13 cellular contexts compared by ENCODE assay signal in the genomic region with DNA sequence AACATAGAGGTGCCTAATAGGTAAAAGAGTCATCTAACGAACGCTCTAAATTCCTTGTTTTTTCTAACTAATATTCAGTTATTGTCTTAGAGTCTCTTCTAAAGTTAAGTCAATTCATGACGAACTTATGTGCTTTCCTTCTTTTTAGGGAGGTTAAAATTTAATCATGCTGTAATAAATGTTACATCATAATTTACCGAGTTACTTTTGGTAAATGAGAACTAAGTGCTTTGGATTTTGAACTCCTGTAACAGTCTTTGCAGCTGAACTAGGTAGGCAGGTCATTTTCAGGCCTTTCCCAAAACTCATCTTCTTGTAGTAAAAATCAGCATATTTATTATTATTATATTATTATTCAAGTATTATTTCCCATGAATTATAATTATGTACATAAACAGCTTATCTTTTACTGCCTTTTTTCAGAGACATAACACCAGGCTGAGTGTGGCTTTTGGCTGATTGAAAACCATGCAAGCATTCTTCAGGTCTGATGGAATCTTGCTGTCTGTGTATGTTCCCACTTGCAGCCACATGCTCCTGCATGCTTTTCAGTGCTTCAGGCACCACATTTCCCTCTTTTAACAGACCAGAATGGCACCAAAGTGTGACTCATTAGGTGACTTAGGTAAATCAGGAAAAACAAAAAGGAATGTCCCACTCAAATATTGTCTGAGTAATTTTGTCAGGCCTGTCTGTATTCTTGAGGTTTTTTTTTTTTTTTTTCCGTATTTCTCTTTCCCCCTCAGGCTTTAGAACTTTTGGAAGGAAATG.
DNase-seq lines count a peak whose midpoint lies in the region; ATAC-seq and TF ChIP-seq lines count a peak whose summit lies in the region.
"Had no signal": no experiment of that assay in that cellular context is flagged by ENCODE, and none has a peak within 500 bp of the region (broad histone marks: within the 10 kb centered on the region; RNA-seq: fewer than 3 reads in every experiment).

No MANE protein-coding gene starts in this region.

- H3K9ac ChIP-seq in mammary epithelial cell (ENCODE audit: insufficient read depth, low read length) (peak overlapping the region; percentile 8), liver (ENCODE audit: low read depth in 1 of 2, low read length in 2 of 2) (peak overlapping the region in 1 of 2 donors; percentile 92)

- WGBS in mammary epithelial cell (ENCODE audit: low coverage, missing lambda C conversion rate) = 22% methylated on average over 5 of the region's 5 CpGs
- whole genome bisulfite sequencing in liver = 32% methylated on average over 5 of the region's 5 CpGs

- H3K27me3 ChIP-seq in mammary epithelial cell (ENCODE audit: insufficient read depth, low read length) (no peaks in the 10 kb centered on the region), liver (ENCODE audit: control insufficient read depth in 4 of 4, insufficient read depth in 4 of 4, low read length in 3 of 4) (no peaks in the 10 kb centered on the region), osteoblast (ENCODE audit: insufficient read depth, low read length) (no peaks in the 10 kb centered on the region)
- H3K27me3 ChIP-seq: pancreas had no signal

- no peak for ATAC-seq in GM19467 (IDR thresholded peaks at IDR 0.05; ENCODE audit: unreplicated experiment)

- in situ Hi-C loops in mammary epithelial cell (cut with MboI; ENCODE audit: low sequenced_read_pairs in 2 of 2) = no loop called here

- intact Hi-C loops in mammary epithelial cell (cut with micrococcal nuclease) = loop anchor here (1.0 kb wide), 2 partner anchors 18 to 81 kb away; partner anchors contain the start of gene CD55

- no peaks in the 10 kb centered on the region for H4K20me1 ChIP-seq in mammary epithelial cell (ENCODE audit: insufficient read depth, low read length)
- no peaks in the 10 kb centered on the region for H4K20me1 ChIP-seq in osteoblast (ENCODE audit: insufficient read depth, low read length)

- H3K27ac ChIP-seq in mammary epithelial cell (ENCODE audit: insufficient read depth, low read depth, low read length) = peak overlapping the region; percentile 87
- H3K27ac ChIP-seq in liver (ENCODE audit: low read depth in 1 of 2, low read length in 2 of 2) = peak overlapping the region; percentile 92 to 97
- H3K27ac ChIP-seq in osteoblast (ENCODE audit: low read depth, low read length) = no peak overlapping the region

- dilution Hi-C loops in mammary epithelial cell (cut with HindIII; ENCODE audit: low sequenced_read_pairs) = no loop called here

- TF ChIP-seq CTCF in mammary epithelial cell (conservative IDR thresholded peaks at IDR 0.05 in 1 of 2, IDR thresholded peaks at IDR 0.05 in 1 of 2; ENCODE audit: extremely low read depth in 1 of 2, insufficient read depth in 1 of 2, low read depth in 1 of 2, low read length in 2 of 2) = no peak
- TF ChIP-seq CTCF in liver (IDR thresholded peaks at IDR 0.05; ENCODE audit: low read depth, low read length, missing input control) = no peak
- no peak for TF ChIP-seq CTCF in osteoblast (IDR thresholded peaks at IDR 0.05; ENCODE audit: extremely low read depth, low read depth, low read length)
- TF ChIP-seq CTCF in GM10248 (IDR thresholded peaks at IDR 0.05; ENCODE audit: control extremely low read depth, extremely low read depth, low read depth, missing control alignments) = no peak

- DNase-seq in A172 (ENCODE audit: low spot score) = peak; percentile 64
- peak; percentile 54 for DNase-seq in LoVo (ENCODE audit: low spot score)
- DNase-seq in mammary epithelial cell = peak; percentile 98
- no peak for DNase-seq in activated naive CD4-positive, alpha-beta T cell treated with Interleukin-2 at 50 U/mL for 16 hours
- DNase-seq in osteoblast (ENCODE audit: insufficient read length, low spot score, missing footprints) = no peak
- no peak for DNase-seq in GM10248 (ENCODE audit: extremely low spot score)
- DNase-seq: activated T-cell treated with anti-CD3 and anti-CD28 coated beads, Interleukin-2, amount 50 U/mL, for 24 hours; NCI-H510A; pancreas; Right ventricle myocardium superior; stimulated activated CD4-positive, alpha-beta T cell treated with anti-CD3 and anti-CD28 coated beads, Interleukin-2, amount 100 ng/mL, for 48 hours had no signal

- H3K4me3 ChIP-seq in mammary epithelial cell (replicated peaks in 1 of 3; ENCODE audit: insufficient read depth in 1 of 3, low read depth in 2 of 3, low read length in 3 of 3) (peak overlapping the region in 1 of 3 experiments; percentile 0), liver (ENCODE audit: low read depth in 1 of 3, low read length in 3 of 3) (peak overlapping the region in 1 of 3 donors; percentile 26), osteoblast (ENCODE audit: insufficient read depth, low read length) (no peak overlapping the region)
- H3K4me3 ChIP-seq: pancreas had no signal

- TF ChIP-seq RAD21 in liver (IDR thresholded peaks at IDR 0.05) = peak; percentile 14 to 18

- BruUV-seq in mammary epithelial cell (replicated peaks; lab: Mats Ljungman, UMichigan) = TSS peak; percentile 85

- no peaks in the 10 kb centered on the region for H3K9me3 ChIP-seq in mammary epithelial cell (replicated peaks; ENCODE audit: insufficient read depth, low read length)
- no peaks in the 10 kb centered on the region for H3K9me3 ChIP-seq in liver (ENCODE audit: control insufficient read depth in 4 of 4, low read length in 3 of 4)
- H3K9me3 ChIP-seq in osteoblast (ENCODE audit: low read depth, low read length) = no peaks in the 10 kb centered on the region
- H3K9me3 ChIP-seq: pancreas had no signal

- peak overlapping the region; percentile 42 for H3K4me2 ChIP-seq in mammary epithelial cell (ENCODE audit: insufficient read depth, low read depth, low read length)
- H3K4me2 ChIP-seq in osteoblast (ENCODE audit: insufficient read depth, low read length) = no peak overlapping the region

- CTCF ChIA-PET in mammary epithelial cell (lab: Charles Lee; ENCODE audit: low non-redundant PET) (no interaction called here), GM10248 (lab: Yijun Ruan, JAX) (no interaction called here)

- no peaks in the 10 kb centered on the region for H3K79me2 ChIP-seq in mammary epithelial cell (ENCODE audit: insufficient read depth, low read length)
- H3K79me2 ChIP-seq in osteoblast (ENCODE audit: insufficient read depth, low read length) = no peaks in the 10 kb centered on the region

- H2AFZ ChIP-seq in mammary epithelial cell (ENCODE audit: low read depth, low read length) = peak overlapping the region; percentile 34
- H2AFZ ChIP-seq in osteoblast (ENCODE audit: low read length) = no peak overlapping the region

- POLR2A ChIA-PET in GM10248 (lab: Yijun Ruan, JAX) = no interaction called here

- H3K4me1 ChIP-seq in mammary epithelial cell (ENCODE audit: insufficient read depth, low read length) (peaks cover 23% of the 10 kb centered on the region), liver (ENCODE audit: control insufficient read depth in 4 of 4, insufficient read depth in 4 of 4, low read length in 3 of 4) (peaks cover 0 to 31% (median 13%) of the 10 kb centered on the region in 4 donors), osteoblast (ENCODE audit: insufficient read depth, low read length) (no peaks in the 10 kb centered on the region)

- no peaks in the 10 kb centered on the region for H3K36me3 ChIP-seq in mammary epithelial cell (ENCODE audit: insufficient read depth, low read length)
- H3K36me3 ChIP-seq in liver (ENCODE audit: control insufficient read depth in 4 of 4, insufficient read depth in 3 of 4, low read depth in 1 of 4, low read length in 3 of 4) = no peaks in the 10 kb centered on the region
- H3K36me3 ChIP-seq in osteoblast (ENCODE audit: insufficient read depth, low read length) = no peaks in the 10 kb centered on the region
- H3K36me3 ChIP-seq: pancreas had no signal

TF ChIP-seq in liver, 16 proteins besides CTCF, POLR2A, EP300 and RAD21 (continues in another document):
- peak; percentile 92 for TF ChIP-seq HNF4A (conservative IDR thresholded peaks at IDR 0.05)
- TF ChIP-seq JUND (IDR thresholded peaks at IDR 0.05) = peak in 1 of 2 donors; percentile 87
- TF ChIP-seq ZBTB33 (IDR thresholded peaks at IDR 0.05) = peak; percentile 73
- peak; percentile 81 to 92 for TF ChIP-seq RXRA (IDR thresholded peaks at IDR 0.05)
- TF ChIP-seq, protein P1, sequence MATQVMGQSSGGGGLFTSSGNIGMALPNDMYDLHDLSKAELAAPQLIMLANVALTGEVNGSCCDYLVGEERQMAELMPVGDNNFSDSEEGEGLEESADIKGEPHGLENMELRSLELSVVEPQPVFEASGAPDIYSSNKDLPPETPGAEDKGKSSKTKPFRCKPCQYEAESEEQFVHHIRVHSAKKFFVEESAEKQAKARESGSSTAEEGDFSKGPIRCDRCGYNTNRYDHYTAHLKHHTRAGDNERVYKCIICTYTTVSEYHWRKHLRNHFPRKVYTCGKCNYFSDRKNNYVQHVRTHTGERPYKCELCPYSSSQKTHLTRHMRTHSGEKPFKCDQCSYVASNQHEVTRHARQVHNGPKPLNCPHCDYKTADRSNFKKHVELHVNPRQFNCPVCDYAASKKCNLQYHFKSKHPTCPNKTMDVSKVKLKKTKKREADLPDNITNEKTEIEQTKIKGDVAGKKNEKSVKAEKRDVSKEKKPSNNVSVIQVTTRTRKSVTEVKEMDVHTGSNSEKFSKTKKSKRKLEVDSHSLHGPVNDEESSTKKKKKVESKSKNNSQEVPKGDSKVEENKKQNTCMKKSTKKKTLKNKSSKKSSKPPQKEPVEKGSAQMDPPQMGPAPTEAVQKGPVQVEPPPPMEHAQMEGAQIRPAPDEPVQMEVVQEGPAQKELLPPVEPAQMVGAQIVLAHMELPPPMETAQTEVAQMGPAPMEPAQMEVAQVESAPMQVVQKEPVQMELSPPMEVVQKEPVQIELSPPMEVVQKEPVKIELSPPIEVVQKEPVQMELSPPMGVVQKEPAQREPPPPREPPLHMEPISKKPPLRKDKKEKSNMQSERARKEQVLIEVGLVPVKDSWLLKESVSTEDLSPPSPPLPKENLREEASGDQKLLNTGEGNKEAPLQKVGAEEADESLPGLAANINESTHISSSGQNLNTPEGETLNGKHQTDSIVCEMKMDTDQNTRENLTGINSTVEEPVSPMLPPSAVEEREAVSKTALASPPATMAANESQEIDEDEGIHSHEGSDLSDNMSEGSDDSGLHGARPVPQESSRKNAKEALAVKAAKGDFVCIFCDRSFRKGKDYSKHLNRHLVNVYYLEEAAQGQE (IDR thresholded peaks at IDR 0.05) = peak; percentile 77

Comparison
In these comparisons a context has a peak if more than half of its experiments do, and no peak if none do; other contexts are left out.
1. DNase-seq: peak in A172 (single experiment), LoVo (single experiment) and mammary epithelial cell (single experiment); none in activated naive CD4-positive, alpha-beta T cell treated with Interleukin-2 at 50 U/mL for 16 hours (single experiment), osteoblast (single experiment) and GM10248 (single experiment).